ENCODE assay signal across 4 cellular contexts in the genomic region with DNA sequence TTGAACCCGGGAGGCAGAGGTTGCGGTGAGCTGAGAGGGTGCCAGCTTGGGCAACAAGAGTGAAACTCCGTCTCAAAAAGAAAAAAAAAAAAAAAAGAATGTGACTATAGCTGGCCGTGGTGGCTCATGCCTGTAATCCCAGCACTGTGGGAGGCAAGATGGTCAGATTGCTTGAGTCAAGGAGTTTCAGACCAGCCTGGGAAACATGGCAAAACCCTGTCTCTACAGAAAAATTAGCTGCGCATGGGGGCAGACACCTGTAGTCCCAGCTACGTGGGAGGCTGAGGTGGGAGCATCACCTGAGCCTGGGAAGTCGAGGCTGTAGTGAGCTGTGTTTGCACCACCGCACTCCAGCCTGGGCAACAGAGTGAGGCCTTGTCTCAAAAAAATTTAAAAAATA. TPM values are rescaled to one million over a fixed set of nuclear protein-coding genes. Genes with fewer than 3 reads are reported as not detected.
"Had no signal": no experiment of that assay in that cellular context is flagged by ENCODE, and none has a peak within 500 bp of the region (broad histone marks: within the 10 kb centered on the region; RNA-seq: fewer than 3 reads in every experiment).

No MANE protein-coding gene starts in this region.

RNA-seq across cellular contexts. Expression of a gene that starts 59.7 kb away (rescaled TPM):
- total RNA-seq: HepG2, IMR-90, LHCN-M2, OCI-LY7 had no signal
- polyA plus RNA-seq: IMR-90 had no signal
